Comparison of ENCODE assay signal across 8 cellular contexts in genomic region chr12:26938660-26939185, GRCh38. TPM values are rescaled to one million over a fixed set of nuclear protein-coding genes. Genes with fewer than 3 reads are reported as not detected.
A peak's percentile ranks its signal among the peaks of the same experiment; 100 is the strongest.
DNase-seq lines count a peak whose midpoint lies in the region; ATAC-seq and TF ChIP-seq lines count a peak whose summit lies in the region.

No MANE protein-coding gene starts in this region.

- CTCF ChIA-PET in activated CD8-positive, alpha-beta T cell treated with anti-CD3 and anti-CD28 coated beads, Interleukin-2, amount 10 ng/mL, durations not matched to agents 7 days and 5 days (lab: Charles Lee) = interaction anchor here (1.0 kb wide), 1 partner anchor 75 kb away, joined by 4 read pairs; the partner anchor contains the start of gene TM7SF3

- H2AFZ ChIP-seq in DND-41 (ENCODE audit: low read depth, low read length) = peak overlapping the region; percentile 95

- peak overlapping the region; percentile 84 for H3K4me2 ChIP-seq in DND-41 (ENCODE audit: insufficient read depth, low read length)

- POLR2A ChIA-PET in activated CD8-positive, alpha-beta T cell treated with anti-CD3 and anti-CD28 coated beads, Interleukin-2, amount 10 ng/mL, durations not matched to agents 7 days and 5 days (lab: Charles Lee) = interaction anchor here (1.2 to 1.7 kb wide), 2 partner anchors 16 to 107 kb away, joined by 3 to 4 read pairs; no protein-coding TSS in a partner anchor

- no peak for TF ChIP-seq EP300 in gastroesophageal sphincter (IDR thresholded peaks at IDR 0.05)

- H3K9me3 Mint-ChIP-seq in activated CD8-positive, alpha-beta T cell treated with anti-CD3 and anti-CD28 coated beads, Interleukin-2, amount 10 ng/mL, durations not matched to agents 7 days and 5 days (ENCODE audit: insufficient read depth) = peaks cover under 1% of the 10 kb centered on the region
- no peaks in the 10 kb centered on the region for H3K9me3 Mint-ChIP-seq in progenitor cell of endocrine pancreas (ENCODE audit: low read depth)

- H3K4me1 ChIP-seq in DND-41 (ENCODE audit: insufficient read depth, low read length) (peaks cover 77% of the 10 kb centered on the region), gastroesophageal sphincter (peaks cover 6 to 57% (median 13%) of the 10 kb centered on the region in 3 donors)

- peak overlapping the region; percentile 95 for H3K4me3 Mint-ChIP-seq in activated CD8-positive, alpha-beta T cell treated with anti-CD3 and anti-CD28 coated beads, Interleukin-2, amount 10 ng/mL, durations not matched to agents 7 days and 5 days
- H3K4me3 Mint-ChIP-seq in progenitor cell of endocrine pancreas (ENCODE audit: low read depth) = peak overlapping the region; percentile 97

- H3K27me3 Mint-ChIP-seq in activated CD8-positive, alpha-beta T cell treated with anti-CD3 and anti-CD28 coated beads, Interleukin-2, amount 10 ng/mL, durations not matched to agents 7 days and 5 days (ENCODE audit: low read depth) = no peaks in the 10 kb centered on the region
- H3K27me3 Mint-ChIP-seq in progenitor cell of endocrine pancreas = no peaks in the 10 kb centered on the region

- H3K36me3 ChIP-seq in DND-41 (ENCODE audit: insufficient read depth, low read length) (peaks cover 15% of the 10 kb centered on the region), gastroesophageal sphincter (no peaks in the 10 kb centered on the region)

- H3K27ac ChIP-seq in DND-41 (ENCODE audit: low read length) (peak overlapping the region; percentile 92), gastroesophageal sphincter (peak overlapping the region; percentile 83 to 96 (median 92))

- peaks cover 97% of the 10 kb centered on the region for H3K79me2 ChIP-seq in DND-41 (ENCODE audit: insufficient read depth, low read length)

- peaks cover 54% of the 10 kb centered on the region for H3K4me1 Mint-ChIP-seq in activated CD8-positive, alpha-beta T cell treated with anti-CD3 and anti-CD28 coated beads, Interleukin-2, amount 10 ng/mL, durations not matched to agents 7 days and 5 days (ENCODE audit: low read depth)
- peaks cover 42% of the 10 kb centered on the region for H3K4me1 Mint-ChIP-seq in progenitor cell of endocrine pancreas (ENCODE audit: low read depth)

- H3K27ac Mint-ChIP-seq in activated CD8-positive, alpha-beta T cell treated with anti-CD3 and anti-CD28 coated beads, Interleukin-2, amount 10 ng/mL, durations not matched to agents 7 days and 5 days = peak overlapping the region; percentile 98
- peak overlapping the region; percentile 100 for H3K27ac Mint-ChIP-seq in progenitor cell of endocrine pancreas

- H3K36me3 Mint-ChIP-seq in activated CD8-positive, alpha-beta T cell treated with anti-CD3 and anti-CD28 coated beads, Interleukin-2, amount 10 ng/mL, durations not matched to agents 7 days and 5 days (ENCODE audit: low read depth) = peaks cover 54% of the 10 kb centered on the region
- peaks cover 9% of the 10 kb centered on the region for H3K36me3 Mint-ChIP-seq in progenitor cell of endocrine pancreas (ENCODE audit: insufficient read depth)

- TF ChIP-seq POLR2A in gastroesophageal sphincter (IDR thresholded peaks at IDR 0.05) = no peak

- H4K20me1 ChIP-seq in DND-41 (ENCODE audit: insufficient read depth, low read length) = peaks cover 23% of the 10 kb centered on the region

- H3K4me3 ChIP-seq in DND-41 (ENCODE audit: low read depth in 1 of 2, low read length in 2 of 2) (peak overlapping the region; percentile 90 to 95), gastroesophageal sphincter (peak overlapping the region; percentile 87 to 98)
- peak overlapping the region; percentile 92 for H3K4me3 ChIP-seq in Jurkat, Clone E6-1 (ENCODE audit: low read length)

- H3K27me3 ChIP-seq in DND-41 (ENCODE audit: insufficient read depth, low read length, poor library complexity) (no peaks in the 10 kb centered on the region), gastroesophageal sphincter (no peaks in the 10 kb centered on the region)

- H3K9me3 ChIP-seq in DND-41 (ENCODE audit: insufficient read depth, low read length, severe bottlenecking) = no peaks in the 10 kb centered on the region
- no peaks in the 10 kb centered on the region for H3K9me3 ChIP-seq in gastroesophageal sphincter

- DNase-seq in DND-41 (no peak), progenitor cell of endocrine pancreas (ENCODE audit: low spot score, unreplicated experiment) (no peak), mesenteric fat pad (ENCODE audit: low spot score) (no peak)
- no peak for DNase-seq in Jurkat, Clone E6-1 (ENCODE audit: low read depth, low spot score)
- DNase-seq in activated CD8-positive, alpha-beta T cell treated with anti-CD3 and anti-CD28 coated beads, Interleukin-2, amount 10 ng/mL, durations not matched to agents 7 days and 5 days = peak; percentile 44
- DNase-seq in activated CD8-positive, alpha-beta memory T cell treated with anti-CD3 and anti-CD28 coated beads, Interleukin-2, amount 50 U/mL, for 4 hours = no peak

- WGBS in gastroesophageal sphincter (ENCODE audit: low coverage in 1 of 2), 2 donors = 0% methylated on average over 6 to 23 of the region's 32 CpGs

- TF ChIP-seq CTCF in DND-41 (IDR thresholded peaks at IDR 0.05; ENCODE audit: borderline replicate concordance, extremely low read depth, low read length, poor library complexity, severe bottlenecking) = no peak
- no peak for TF ChIP-seq CTCF in gastroesophageal sphincter (IDR thresholded peaks at IDR 0.05)
- TF ChIP-seq CTCF in progenitor cell of endocrine pancreas (IDR thresholded peaks at IDR 0.05; ENCODE audit: unreplicated experiment) = no peak

- H3K9ac ChIP-seq in DND-41 (ENCODE audit: low read depth, low read length) = peak overlapping the region; percentile 90

- ATAC-seq in DND-41 (ENCODE audit: insufficient read depth, low read depth) = peak; percentile 25
- ATAC-seq in GM21528 (IDR thresholded peaks at IDR 0.05; ENCODE audit: low FRiP score, unreplicated experiment) = peak; percentile 21
- ATAC-seq in activated CD8-positive, alpha-beta T cell treated with anti-CD3 and anti-CD28 coated beads, Interleukin-2, amount 10 ng/mL, durations not matched to agents 7 days and 5 days = no peak
- peak; percentile 27 for ATAC-seq in gastroesophageal sphincter

RNA-seq across cellular contexts. Expression of gene FGFR1OP2, which starts 0.5 kb away (rescaled TPM):
- 28.1 TPM for polyA plus RNA-seq in Jurkat, Clone E6-1 (2012; ENCODE audit: insufficient read depth, insufficient read length)
- 10 to 100 TPM; 87.4 to 96.6 TPM for total RNA-seq in activated CD8-positive, alpha-beta T cell treated with anti-CD3 and anti-CD28 coated beads, Interleukin-2, amount 10 ng/mL, durations not matched to agents 7 days and 5 days
- total RNA-seq in gastroesophageal sphincter = 100 to 1,000 TPM in 1 of 4 donors, 10 to 100 TPM in 3; 57.7 to 127 (median 75.1) TPM
- total RNA-seq in progenitor cell of endocrine pancreas = 77.0 and 77.5 TPM in 2 replicates
- total RNA-seq in mesenteric fat pad = 40.0 TPM

RNA-seq across cellular contexts. Expression of gene INTS13, which starts 0.9 kb away (rescaled TPM):
- 57.3 TPM for polyA plus RNA-seq in Jurkat, Clone E6-1 (2012; ENCODE audit: insufficient read depth, insufficient read length)
- 10 to 100 TPM; 52.8 to 58.3 TPM for total RNA-seq in activated CD8-positive, alpha-beta T cell treated with anti-CD3 and anti-CD28 coated beads, Interleukin-2, amount 10 ng/mL, durations not matched to agents 7 days and 5 days
- total RNA-seq in gastroesophageal sphincter (10 to 100 TPM; 12.4 to 41.6 (median 32.5) TPM), progenitor cell of endocrine pancreas (36.3 and 36.9 TPM in 2 replicates), mesenteric fat pad (21.8 TPM)
